In genomic region chr7:155800741-155801267, GRCh38 we compare ENCODE assay signal across 2 cellular contexts.
A peak's percentile ranks its signal among the peaks of the same experiment; 100 is the strongest.
TF ChIP-seq lines count a peak whose summit lies in the region.

No MANE protein-coding gene starts in this region.

TF ChIP-seq in SK-N-SH, 30 proteins besides CTCF, POLR2A, EP300 and RAD21 (continued from another document):
- TF ChIP-seq CHD2 (IDR thresholded peaks at IDR 0.05; ENCODE audit: low read length, partially characterized antibody) (no peak), IRF3 (IDR thresholded peaks at IDR 0.05; ENCODE audit: low read depth, low read length) (no peak)
TF ChIP-seq in SK-N-SH: peak in this region for 0.

TF ChIP-seq in HepG2, 621 proteins besides CTCF, POLR2A, EP300 and RAD21 (continued from another document and continues in another):
- TF ChIP-seq ZBTB8A (CRISPR knock-in tag; IDR thresholded peaks at IDR 0.05; ENCODE audit: borderline replicate concordance, low read depth) (no peak), THAP9 (CRISPR knock-in tag; IDR thresholded peaks at IDR 0.05; ENCODE audit: borderline replicate concordance) (0 out of 2 replicates have a peak, but pooled peaks have one; percentile 43), RAD51 (IDR thresholded peaks at IDR 0.05; ENCODE audit: borderline replicate concordance) (no peak), NCOA5 (CRISPR knock-in tag; IDR thresholded peaks at IDR 0.05) (no peak), AGO1 (IDR thresholded peaks at IDR 0.05; ENCODE audit: low read depth, low read length, poor library complexity, severe bottlenecking) (no peak), ZNF329 (CRISPR knock-in tag; IDR thresholded peaks at IDR 0.05; ENCODE audit: low read depth) (no peak), ZNF556 (CRISPR knock-in tag; IDR thresholded peaks at IDR 0.05; ENCODE audit: borderline replicate concordance) (no peak), HNRNPLL (IDR thresholded peaks at IDR 0.05; ENCODE audit: low read depth, low read length, poor library complexity, severe bottlenecking) (no peak), NFIC (IDR thresholded peaks at IDR 0.05; ENCODE audit: low read length) (no peak), SRY (CRISPR knock-in tag; IDR thresholded peaks at IDR 0.05) (no peak), HNRNPL (IDR thresholded peaks at IDR 0.05; ENCODE audit: low read depth, low read length) (no peak), PBX2 (CRISPR knock-in tag; IDR thresholded peaks at IDR 0.05) (no peak), ZBTB46 (CRISPR knock-in tag; IDR thresholded peaks at IDR 0.05; ENCODE audit: borderline replicate concordance) (no peak), SMC3 (IDR thresholded peaks at IDR 0.05; ENCODE audit: low read length) (no peak), KLF12 (CRISPR knock-in tag; IDR thresholded peaks at IDR 0.05; ENCODE audit: borderline replicate concordance) (no peak), ETV5 (CRISPR knock-in tag; IDR thresholded peaks at IDR 0.05; ENCODE audit: borderline replicate concordance) (no peak), IRF2 (CRISPR knock-in tag; IDR thresholded peaks at IDR 0.05) (0 out of 2 replicates have a peak, but pooled peaks have one; percentile 47), PRDM10 (CRISPR knock-in tag; IDR thresholded peaks at IDR 0.05; ENCODE audit: low read depth) (no peak), RBM39 (IDR thresholded peaks at IDR 0.05; ENCODE audit: low read depth, low read length, poor library complexity, severe bottlenecking) (no peak), ZFY (CRISPR knock-in tag; IDR thresholded peaks at IDR 0.05) (no peak), PHF8 (CRISPR knock-in tag; IDR thresholded peaks at IDR 0.05) (no peak), ISX (CRISPR knock-in tag; conservative IDR thresholded peaks at IDR 0.05) (no peak), ZNF142 (CRISPR knock-in tag; IDR thresholded peaks at IDR 0.05) (0 out of 2 replicates have a peak, but pooled peaks have one; percentile 32), ZNF510 (CRISPR knock-in tag; IDR thresholded peaks at IDR 0.05; ENCODE audit: low read depth) (no peak), SP1 (IDR thresholded peaks at IDR 0.05) (no peak), SP1 (CRISPR knock-in tag; IDR thresholded peaks at IDR 0.05) (no peak), PITX1 (CRISPR knock-in tag; IDR thresholded peaks at IDR 0.05) (no peak), CBX1 (IDR thresholded peaks at IDR 0.05; ENCODE audit: low read depth) (no peak), ZNF24 (IDR thresholded peaks at IDR 0.05) (no peak), STAT5B (CRISPR knock-in tag; IDR thresholded peaks at IDR 0.05) (no peak), CEBPB (IDR thresholded peaks at IDR 0.05; ENCODE audit: borderline replicate concordance, low read depth, low read length) (no peak), BRCA1 (CRISPR knock-in tag; IDR thresholded peaks at IDR 0.05) (no peak), NFATC3 (CRISPR knock-in tag; IDR thresholded peaks at IDR 0.05) (no peak), MYPOP (CRISPR knock-in tag; IDR thresholded peaks at IDR 0.05) (no peak), ZNF431 (CRISPR knock-in tag; IDR thresholded peaks at IDR 0.05; ENCODE audit: borderline replicate concordance, low read depth) (no peak), AHR (CRISPR knock-in tag; IDR thresholded peaks at IDR 0.05) (0 out of 2 replicates have a peak, but pooled peaks have one; percentile 21), THRA (CRISPR knock-in tag; IDR thresholded peaks at IDR 0.05; ENCODE audit: borderline replicate concordance) (no peak; the same call in 1 of the 2 replicates), ZNF678 (CRISPR knock-in tag; IDR thresholded peaks at IDR 0.05) (no peak), BCLAF1 (IDR thresholded peaks at IDR 0.05) (no peak)
